Comparison of ENCODE assay signal across 9 cellular contexts in the genomic region with DNA sequence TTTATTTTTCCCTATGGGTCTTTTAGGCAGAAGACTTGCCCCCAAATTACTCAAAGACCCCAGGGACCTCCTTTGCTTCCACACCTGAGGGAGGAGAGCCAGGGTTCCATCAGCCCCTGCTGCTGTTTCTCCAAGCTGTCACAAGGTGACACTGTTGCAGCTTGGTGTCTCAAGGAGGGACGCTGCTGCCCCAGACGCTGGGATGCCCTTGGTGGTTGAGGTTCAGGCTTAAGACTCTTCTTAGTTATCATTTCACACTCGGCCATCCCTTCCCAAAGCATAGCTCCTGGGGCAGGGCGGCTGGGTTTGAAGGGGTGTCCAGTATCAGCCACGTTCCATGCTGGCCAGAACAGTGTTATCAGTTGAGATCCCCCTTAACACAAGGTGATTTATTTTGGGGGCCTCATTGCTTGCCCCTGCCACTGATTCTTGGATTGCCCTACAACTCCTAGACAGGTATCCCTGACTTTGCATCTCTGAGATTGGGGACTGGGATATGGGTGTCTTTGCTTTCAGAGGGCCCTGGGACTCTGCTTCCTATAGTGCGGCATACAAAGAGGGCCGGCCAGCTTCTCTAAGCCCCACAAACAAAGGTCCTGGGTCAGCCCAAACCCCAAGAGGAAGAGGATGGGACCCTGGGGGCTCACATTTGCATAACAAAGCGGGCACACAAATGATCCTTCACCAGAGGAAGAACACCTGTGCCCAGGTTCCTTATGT. TPM values are rescaled to one million over a fixed set of nuclear protein-coding genes. Genes with fewer than 3 reads are reported as not detected.
DNase-seq lines count a peak whose midpoint lies in the region; ATAC-seq and TF ChIP-seq lines count a peak whose summit lies in the region.
"Had no signal": no experiment of that assay in that cellular context is flagged by ENCODE, and none has a peak within 500 bp of the region (broad histone marks: within the 10 kb centered on the region; RNA-seq: fewer than 3 reads in every experiment).

No MANE protein-coding gene starts in this region.

- H3K4me2 ChIP-seq in PC-3 (ENCODE audit: low read length) = no peak overlapping the region

- H3K4me3 ChIP-seq in PC-3 (ENCODE audit: low read length) (no peak overlapping the region), sigmoid colon (no peak overlapping the region)

- H3K36me3 ChIP-seq in PC-3 (ENCODE audit: low read depth, low read length) (no peaks in the 10 kb centered on the region), sigmoid colon (no peaks in the 10 kb centered on the region)

- H3K9me2 ChIP-seq in PC-3 (replicated peaks; ENCODE audit: low read length) = no peaks in the 10 kb centered on the region

- peaks cover 6% of the 10 kb centered on the region for H3K79me2 ChIP-seq in PC-3 (ENCODE audit: low read length)

- POLR2A ChIA-PET in PC-3 (lab: Charles Lee; ENCODE audit: unreplicated experiment) = no interaction called here

- TF ChIP-seq CTCF in PC-3 (conservative IDR thresholded peaks at IDR 0.05; ENCODE audit: low read depth, low read length) = peak; percentile 86
- TF ChIP-seq CTCF in sigmoid colon (IDR thresholded peaks at IDR 0.05) = peak in 2 of 4 experiments; percentile 14 to 27

- no peaks in the 10 kb centered on the region for H3K27me3 ChIP-seq in PC-3 (ENCODE audit: low read length)
- H3K27me3 ChIP-seq in sigmoid colon = no peaks in the 10 kb centered on the region

- CTCF ChIA-PET in PC-3 (lab: Charles Lee) = interaction anchor here (1.1 kb wide), 1 partner anchor 85 kb away, joined by 10 read pairs; no protein-coding TSS in a partner anchor

- H3K4me1 ChIP-seq in PC-3 (ENCODE audit: insufficient read depth, low read length) (peaks cover 4% of the 10 kb centered on the region; the same call in 1 of the 2 replicates), sigmoid colon (no peaks in the 10 kb centered on the region)

- DNase-seq in COLO829 (ENCODE audit: low spot score) (peak; percentile 65), GM19240 (ENCODE audit: insufficient read length, low spot score) (peak; percentile 81), PC-3 (peak; percentile 72), cardiac septum (ENCODE audit: low spot score) (peak; percentile 51), sigmoid colon (peak; percentile 50)
- DNase-seq in activated effector memory CD4-positive, alpha-beta T cell treated with Interleukin-2 at 50 U/mL for 16 hours = peak; percentile 23

- peak; percentile 67 for ATAC-seq in HG03565 (IDR thresholded peaks at IDR 0.05; ENCODE audit: unreplicated experiment)
- peak; percentile 85 for ATAC-seq in PC-3
- no peak for ATAC-seq in GM21717 (IDR thresholded peaks at IDR 0.05; ENCODE audit: unreplicated experiment)

- no peak overlapping the region for H2AFZ ChIP-seq in PC-3 (ENCODE audit: low read length)

- no peak overlapping the region for H3K27ac ChIP-seq in PC-3 (ENCODE audit: low read length)
- no peak overlapping the region for H3K27ac ChIP-seq in sigmoid colon

- H3F3A ChIP-seq in PC-3 (ENCODE audit: low read length, unreplicated experiment) = no peaks in the 10 kb centered on the region

- intact Hi-C loops in PC-3 (cut with micrococcal nuclease) (loop anchor here (1.0 to 5.0 kb wide), 3 partner anchors 80 to 155 kb away; a partner anchor contains a TSS), cardiac septum (cut with DNase I) (loop anchor here (5.0 kb wide), 1 partner anchor 85 kb away; no protein-coding TSS in a partner anchor), sigmoid colon (cut with DNase I) (loop anchor here (5.0 kb wide), 1 partner anchor 85 kb away; no protein-coding TSS in a partner anchor)

- H4K20me1 ChIP-seq in PC-3 (ENCODE audit: low read length) = no peaks in the 10 kb centered on the region

- BruUV-seq in PC-3 (replicated peaks; lab: Mats Ljungman, UMichigan) = no TSS peak

- TF ChIP-seq EP300 in sigmoid colon (IDR thresholded peaks at IDR 0.05) = no peak

- H3K9ac ChIP-seq in PC-3 (ENCODE audit: low read length) = no peak overlapping the region

- 40 to 48% methylated on average over 8 of the region's 8 CpGs for WGBS in sigmoid colon, 2 donors

- no peaks in the 10 kb centered on the region for H3K9me3 ChIP-seq in PC-3 (ENCODE audit: low read length)
- no peaks in the 10 kb centered on the region for H3K9me3 ChIP-seq in sigmoid colon

- no peak for TF ChIP-seq POLR2A in sigmoid colon (IDR thresholded peaks at IDR 0.05)

RNA-seq across cellular contexts. Expression of a gene that starts 22.7 kb away (rescaled TPM):
- total RNA-seq in PC-3 (2014; rRNA removed) (0.07 and 0.81 TPM in 2 replicates), cardiac septum (not detected), sigmoid colon (not detected)
- polyA plus RNA-seq in sigmoid colon = 1 to 10 TPM in 1 of 3 donors, under 1 TPM in 1, not detected in 1; 0.23 to 1.4 TPM
- total RNA-seq: temporal lobe had no signal

RNA-seq across cellular contexts. Expression of a gene that starts 37.6 kb away (rescaled TPM):
- total RNA-seq in PC-3 (2014; rRNA removed) (111 and 113 TPM in 2 replicates), cardiac septum (18.4 TPM), sigmoid colon (100 to 1,000 TPM; 107 to 206 (median 117) TPM)
- polyA plus RNA-seq in sigmoid colon = 1,000 to 10,000 TPM in 1 of 3 donors, 100 to 1,000 TPM in 2; 489 to 1,275 (median 498) TPM

Comparison
In these comparisons a context has a peak if more than half of its experiments do, and no peak if none do; other contexts are left out.
1. DNase-seq: peak in every context shown above with its lines; median percentile 81 in GM19240; 72 in PC-3; 65 in COLO829; 51 in cardiac septum; 50 in sigmoid colon; 23 in activated effector memory CD4-positive, alpha-beta T cell treated with Interleukin-2 at 50 U/mL for 16 hours.